ENCODE assay signal across 2 cellular contexts in genomic region chr9:127229691-127230417, GRCh38.
TF ChIP-seq lines count a peak whose summit lies in the region.

No MANE protein-coding gene starts in this region.

TF ChIP-seq in IMR-90, 13 proteins besides CTCF, POLR2A, EP300 and RAD21:
- TF ChIP-seq MAZ (IDR thresholded peaks at IDR 0.05; ENCODE audit: borderline replicate concordance, low read depth, low read length) (no peak), USF2 (IDR thresholded peaks at IDR 0.05; ENCODE audit: low read depth, low read length) (no peak), CEBPB (IDR thresholded peaks at IDR 0.05; ENCODE audit: low read depth, low read length) (peak; percentile 82)
TF ChIP-seq in IMR-90: peak in this region for 1.

TF ChIP-seq in K562, 482 proteins besides CTCF, POLR2A, EP300 and RAD21:
- TF ChIP-seq NFIC (IDR thresholded peaks at IDR 0.05) (no peak), CCNT2 (IDR thresholded peaks at IDR 0.05; ENCODE audit: borderline replicate concordance, extremely low read depth, insufficient read length, low read depth, low read length) (no peak), ATF6 (CRISPR knock-in tag; IDR thresholded peaks at IDR 0.05) (no peak), CEBPB (tag; IDR thresholded peaks at IDR 0.05) (peak; percentile 89), PPARD (CRISPR knock-in tag; IDR thresholded peaks at IDR 0.05) (no peak), ZNF766 (CRISPR knock-in tag; conservative IDR thresholded peaks at IDR 0.05) (no peak), TSC22D4 (tag; IDR thresholded peaks at IDR 0.05) (no peak), CEBPG (CRISPR knock-in tag; IDR thresholded peaks at IDR 0.05) (peak; percentile 45; the same call in 1 of the 2 replicates), CEBPG (tag; conservative IDR thresholded peaks at IDR 0.05 in 1 of 2, IDR thresholded peaks at IDR 0.05 in 1 of 2) (peak; percentile 63 to 81), U2AF2 (optimal IDR thresholded peaks at IDR 0.05; ENCODE audit: low read depth, low read length) (no peak), RFX1 (IDR thresholded peaks at IDR 0.05) (no peak), REST (CRISPR knock-in tag; IDR thresholded peaks at IDR 0.05; ENCODE audit: low read depth) (no peak), PRMT5 (CRISPR knock-in tag; IDR thresholded peaks at IDR 0.05) (no peak), MEF2D (tag; conservative IDR thresholded peaks at IDR 0.05; ENCODE audit: low read depth) (no peak), LCOR (CRISPR knock-in tag; IDR thresholded peaks at IDR 0.05) (no peak), ZNF354B (CRISPR knock-in tag; IDR thresholded peaks at IDR 0.05) (no peak)
